Comparison of ENCODE assay signal across 34 cellular contexts in the genomic region with DNA sequence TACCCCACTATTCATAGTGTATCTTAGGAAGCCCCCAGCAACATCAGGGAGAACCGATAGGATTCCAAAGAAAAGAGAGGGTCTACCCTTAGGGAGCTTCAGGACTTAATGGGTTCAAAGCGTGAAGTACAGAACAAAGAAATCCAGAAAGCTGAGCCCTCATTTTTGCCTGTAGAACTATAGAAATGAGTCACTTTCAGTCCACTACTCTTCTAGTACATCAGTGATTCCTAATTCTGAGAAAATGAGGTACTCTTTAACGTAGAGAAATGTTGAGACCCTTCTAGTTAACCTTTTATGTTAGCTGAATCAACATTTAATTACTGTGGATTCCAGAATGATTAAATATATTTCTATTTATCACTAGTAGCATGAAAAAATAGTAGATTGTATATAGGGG. TPM values are rescaled to one million over a fixed set of nuclear protein-coding genes. Genes with fewer than 3 reads are reported as not detected.
"Had no signal": no experiment of that assay in that cellular context is flagged by ENCODE, and none has a peak within 500 bp of the region (broad histone marks: within the 10 kb centered on the region; RNA-seq: fewer than 3 reads in every experiment).

No MANE protein-coding gene starts in this region.

- H3K27ac ChIP-seq: adrenal gland, cardiac muscle cell, colonic mucosa, epithelial cell of prostate, esophagus squamous epithelium, left lung, ovary, right lobe of liver, thyroid gland, vagina had no signal

- H3K36me3 ChIP-seq: adrenal gland, cardiac muscle cell, colonic mucosa, esophagus squamous epithelium, left lung, ovary, right lobe of liver, stomach, thyroid gland, upper lobe of left lung, vagina had no signal

- H3K4me3 Mint-ChIP-seq: activated naive CD8-positive, alpha-beta T cell treated with anti-CD3 and anti-CD28 coated beads for 36 hours; activated T-cell treated with anti-CD3 and anti-CD28 coated beads, Interleukin-2, amount 50 U/mL, for 4 hours; brain; naive B cell; nephron progenitor cell; T-helper 2 cell treated with Interferon-gamma antibody and Interleukin-4, amounts not matched to agents 5 μg/mL and 100 μg/mL, for 36 hours had no signal

- H3K36me3 Mint-ChIP-seq: activated naive CD8-positive, alpha-beta T cell treated with anti-CD3 and anti-CD28 coated beads for 36 hours; brain; naive B cell had no signal

- ATAC-seq: activated T-cell treated with anti-CD3 and anti-CD28 coated beads, Interleukin-2, amount 50 U/mL, for 4 hours; left lung; right lobe of liver had no signal

- H3K4me1 Mint-ChIP-seq: brain, naive B cell had no signal

- H3K27me3 Mint-ChIP-seq: activated naive CD8-positive, alpha-beta T cell treated with anti-CD3 and anti-CD28 coated beads for 36 hours had no signal

- H3K9me3 ChIP-seq: adrenal gland, colonic mucosa, esophagus squamous epithelium, left lung, ovary, right lobe of liver, stomach, thyroid gland, upper lobe of left lung, vagina had no signal

- H3K27me3 ChIP-seq: adrenal gland, cardiac muscle cell, colonic mucosa, esophagus squamous epithelium, left lung, ovary, right lobe of liver, stomach, thyroid gland, upper lobe of left lung, vagina had no signal

- H3K27ac Mint-ChIP-seq: activated naive CD8-positive, alpha-beta T cell treated with anti-CD3 and anti-CD28 coated beads for 36 hours; brain; nephron progenitor cell; progenitor cell of endocrine pancreas; T-helper 2 cell treated with Interferon-gamma antibody and Interleukin-4, amounts not matched to agents 5 μg/mL and 100 μg/mL, for 36 hours had no signal

- DNase-seq: activated CD4-positive, alpha-beta T cell treated with anti-CD3 and anti-CD28 coated beads for 4 hours; activated CD4-positive, alpha-beta T cell treated with anti-CD3 and anti-CD28 coated beads, Interleukin-2, amount 50 U/mL, for 48 hours; activated CD4-positive, CD25-positive, alpha-beta regulatory T cell; activated CD8-positive, alpha-beta memory T cell treated with anti-CD3 and anti-CD28 coated beads, Interleukin-2, amount 50 U/mL, for 48 hours; activated naive CD4-positive, alpha-beta T cell; activated naive CD8-positive, alpha-beta T cell treated with anti-CD3 and anti-CD28 coated beads for 36 hours; activated T-cell treated with anti-CD3 and anti-CD28 coated beads, Interleukin-2, amount 50 U/mL, for 4 hours; adrenal gland; aorta; cerebellar nuclear complex; colonic mucosa; effector CD8-positive, alpha-beta T cell; esophagus squamous epithelium; foreskin melanocyte; left lung; naive B cell; nephron progenitor cell; ovary; right lobe of liver; stimulated activated CD4-positive, alpha-beta T cell treated with anti-CD3 and anti-CD28 coated beads, Interleukin-2, amount 100 ng/mL, for 48 hours; stomach; T-helper 1 cell; upper lobe of left lung had no signal

- H3K4me1 ChIP-seq: adrenal gland, colonic mucosa, esophagus squamous epithelium, left lung, right lobe of liver, thyroid gland, vagina had no signal

- H3K4me3 ChIP-seq: adrenal gland, cardiac muscle cell, colonic mucosa, esophagus squamous epithelium, left lung, ovary, right lobe of liver, stomach, thyroid gland, vagina had no signal

- H3K9me3 Mint-ChIP-seq: activated naive CD8-positive, alpha-beta T cell treated with anti-CD3 and anti-CD28 coated beads for 36 hours; activated T-cell treated with anti-CD3 and anti-CD28 coated beads, Interleukin-2, amount 50 U/mL, for 4 hours; brain; naive B cell; T-helper 2 cell treated with Interferon-gamma antibody and Interleukin-4, amounts not matched to agents 5 μg/mL and 100 μg/mL, for 36 hours had no signal

RNA-seq across cellular contexts. Expression of a gene that starts 1.8 kb away (rescaled TPM):
- total RNA-seq: cardiac muscle cell, dermis microvascular lymphatic vessel endothelial cell, lung microvascular endothelial cell, progenitor cell of endocrine pancreas, vagina had no signal
- polyA plus RNA-seq: cardiac muscle cell had no signal

RNA-seq across cellular contexts. Expression of a gene that starts 58.1 kb away (rescaled TPM):
- total RNA-seq: activated naive CD8-positive, alpha-beta T cell treated with anti-CD3 and anti-CD28 coated beads for 36 hours; activated T-cell treated with anti-CD3 and anti-CD28 coated beads, Interleukin-2, amount 50 U/mL, for 4 hours; cardiac muscle cell; dermis microvascular lymphatic vessel endothelial cell; glomerular endothelial cell; lung microvascular endothelial cell; skeletal muscle tissue had no signal
- polyA plus RNA-seq: adrenal gland, cardiac muscle cell had no signal
